18 cellular contexts compared by ENCODE assay signal in genomic region chr17:3514873-3515272, GRCh38. TPM values are rescaled to one million over a fixed set of nuclear protein-coding genes. Genes with fewer than 3 reads are reported as not detected.
DNase-seq lines count a peak whose midpoint lies in the region; ATAC-seq, FAIRE-seq and TF ChIP-seq lines count a peak whose summit lies in the region.
"Had no signal": no experiment of that assay in that cellular context is flagged by ENCODE, and none has a peak within 500 bp of the region (broad histone marks: within the 10 kb centered on the region; RNA-seq: fewer than 3 reads in every experiment).

No MANE protein-coding gene starts in this region.

- TF ChIP-seq POLR2A in H54 (IDR thresholded peaks at IDR 0.05; ENCODE audit: low read depth, low read length) = no peak

- H3K27ac Mint-ChIP-seq in immature natural killer cell (peak overlapping the region; percentile 84 to 98 (median 94)), neural crest cell (ENCODE audit: unreplicated experiment) (peak overlapping the region; percentile 51)

- CTCF ChIA-PET in GM10248 (lab: Yijun Ruan, JAX) = no interaction called here

- H3K9me3 Mint-ChIP-seq in immature natural killer cell (no peaks in the 10 kb centered on the region), neural crest cell (peaks cover 2% of the 10 kb centered on the region)

- H3K4me3 Mint-ChIP-seq in immature natural killer cell = peak overlapping the region; percentile 64 to 91 (median 73)
- no peak overlapping the region for H3K4me3 Mint-ChIP-seq in neural crest cell

- no peak for FAIRE-seq in H54 (lab: Jason Lieb, UNC)
- FAIRE-seq: K562 had no signal

- H3K36me3 Mint-ChIP-seq in immature natural killer cell (peaks cover 4 to 22% (median 14%) of the 10 kb centered on the region in 3 donors), neural crest cell (ENCODE audit: low read depth) (peaks cover 3% of the 10 kb centered on the region)

- H3K27me3 Mint-ChIP-seq in immature natural killer cell (ENCODE audit: low read depth in 3 of 3) = peaks cover 6 to 8% (median 7%) of the 10 kb centered on the region in 3 donors
- H3K27me3 Mint-ChIP-seq in neural crest cell (ENCODE audit: low read depth) = peaks cover 5% of the 10 kb centered on the region

- TF ChIP-seq CTCF in neural crest cell (conservative IDR thresholded peaks at IDR 0.05) (no peak), GM10248 (IDR thresholded peaks at IDR 0.05; ENCODE audit: control extremely low read depth, extremely low read depth, low read depth, missing control alignments) (no peak)

- ATAC-seq in HG02642 (IDR thresholded peaks at IDR 0.05; ENCODE audit: poor library complexity, unreplicated experiment) (no peak), GM19467 (IDR thresholded peaks at IDR 0.05; ENCODE audit: unreplicated experiment) (no peak)
- ATAC-seq: K562 had no signal

- peaks cover 26 to 30% of the 10 kb centered on the region in 2 donors for H3K4me1 Mint-ChIP-seq in immature natural killer cell
- peaks cover 50% of the 10 kb centered on the region for H3K4me1 Mint-ChIP-seq in neural crest cell

- peak overlapping the region; percentile 55 for H3K27ac ChIP-seq in caudate nucleus (ENCODE audit: low read depth, low read length)
- H3K27ac ChIP-seq: BLaER1 treated with 17β-estradiol and CSF1 and Interleukin-3, amounts not matched to agents 10 nM and 100 nM had no signal

- DNase-seq in caudate nucleus (lab: John Stamatoyannopoulos, UW) = no peak
- peak; percentile 77 to 91 (median 85) for DNase-seq in immature natural killer cell
- DNase-seq in neural crest cell (ENCODE audit: low read depth, low spot score) = no peak
- no peak for DNase-seq in GM10248 (ENCODE audit: extremely low spot score)
- no peak for DNase-seq in H54 (ENCODE audit: insufficient read length, low spot score)
- DNase-seq: DMS79, HCEC 1CT, NCI-H1694 treated with DMSO at 0.1 percent for 48 hours, NCI-H2107, NCI-H2227 treated with DMSO at 0.1 percent for 48 hours, NCI-H510A treated with DMSO at 0.1 percent for 48 hours, NCI-H774, Right ventricle myocardium superior had no signal

- POLR2A ChIA-PET in GM10248 (lab: Yijun Ruan, JAX) = no interaction called here

RNA-seq across cellular contexts. Expression of gene ASPA, which starts 39.1 kb away (rescaled TPM):
- not detected for polyA plus RNA-seq in immature natural killer cell
- not detected in 2 replicates for total RNA-seq in neural crest cell
- total RNA-seq: K562, OCI-LY7 had no signal
- polyA plus RNA-seq: K562 had no signal

RNA-seq across cellular contexts. Expression of gene TRPV3, which starts 42.7 kb away (rescaled TPM):
- 1 to 10 TPM in 1 of 3 donors, under 1 TPM in 2; 0.05 to 1.3 (median 0.39) TPM for polyA plus RNA-seq in immature natural killer cell
- total RNA-seq in neural crest cell = 2.1 and 2.3 TPM in 2 replicates

RNA-seq across cellular contexts. Expression of gene SPATA22, which starts 43.3 kb away (rescaled TPM):
- not detected for polyA plus RNA-seq in immature natural killer cell
- total RNA-seq in neural crest cell = not detected in 2 replicates
- total RNA-seq: OCI-LY7 had no signal

Comparison
In these comparisons a context has a peak if more than half of its experiments do, and no peak if none do; other contexts are left out.
1. DNase-seq: peak in immature natural killer cell (3 of 3); none in caudate nucleus (0 of 61), neural crest cell (single experiment), GM10248 (single experiment) and H54 (single experiment).